ENCODE assay signal across 8 cellular contexts in genomic region chr12:49057888-49058287, GRCh38. TPM values are rescaled to one million over a fixed set of nuclear protein-coding genes. Genes with fewer than 3 reads are reported as not detected.
DNase-seq lines count a peak whose midpoint lies in the region; ATAC-seq and TF ChIP-seq lines count a peak whose summit lies in the region.

No MANE protein-coding gene starts in this region.

- H3K36me3 ChIP-seq in Caco-2 (ENCODE audit: control insufficient read depth, insufficient read depth, low read length), result peaks cover 12% of the 10 kb centered on the region
- H3K36me3 ChIP-seq in colonic mucosa, result peaks cover 10% of the 10 kb centered on the region

- H3K9ac ChIP-seq in colonic mucosa (ENCODE audit: low read depth in 2 of 2, low read length in 2 of 2), result peak overlapping the region; percentile 97 to 100

- CTCF ChIA-PET in Caco-2 (lab: Charles Lee), result interaction anchor here (0.9 to 1.2 kb wide), 2 partner anchors 12 to 13 kb away, joined by 3 read pairs; partner anchors contain the start of gene RHEBL1

- H3K9me3 ChIP-seq in Caco-2 (no peaks in the 10 kb centered on the region), colonic mucosa (no peaks in the 10 kb centered on the region)

- ATAC-seq in GM18909 (IDR thresholded peaks at IDR 0.05; ENCODE audit: poor library complexity, unreplicated experiment), result no peak

- H3K4me3 ChIP-seq in Caco-2 (ENCODE audit: low read depth, low read length), result peak overlapping the region; percentile 91
- H3K4me3 ChIP-seq in NB4 (ENCODE audit: low read depth, low read length), result peak overlapping the region; percentile 81
- H3K4me3 ChIP-seq in colonic mucosa, result peak overlapping the region; percentile 91

- H3K36me3 Mint-ChIP-seq in Caco-2 (ENCODE audit: insufficient read depth, unreplicated experiment), result peaks cover 42% of the 10 kb centered on the region
- peaks cover 27% of the 10 kb centered on the region for H3K36me3 Mint-ChIP-seq in nephron progenitor cell (ENCODE audit: low read depth)

- POLR2A ChIA-PET in Caco-2 (lab: Charles Lee), result interaction anchor here (1.1 kb wide), 1 partner anchor 73 kb away, joined by 3 read pairs; the partner anchor contains the start of gene TUBA1B

- H3K4me3 Mint-ChIP-seq in Caco-2 (ENCODE audit: unreplicated experiment) (peak overlapping the region; percentile 83), nephron progenitor cell (peak overlapping the region; percentile 96)

- peaks cover 16% of the 10 kb centered on the region for H3K4me1 Mint-ChIP-seq in Caco-2 (ENCODE audit: low read depth, unreplicated experiment)
- peaks cover 47% of the 10 kb centered on the region for H3K4me1 Mint-ChIP-seq in nephron progenitor cell

- TF ChIP-seq CTCF in Caco-2 (IDR thresholded peaks at IDR 0.05; ENCODE audit: insufficient read depth in 1 of 2, low read depth in 1 of 2, low read length in 1 of 2, severe bottlenecking in 1 of 2, unreplicated experiment in 1 of 2) (no peak), NB4 (IDR thresholded peaks at IDR 0.05; ENCODE audit: low read depth, low read length) (no peak), colonic mucosa (IDR thresholded peaks at IDR 0.05) (no peak), nephron progenitor cell (IDR thresholded peaks at IDR 0.05) (no peak)

- H3K27ac ChIP-seq in colonic mucosa, result peak overlapping the region; percentile 94

- H3K27me3 Mint-ChIP-seq in Caco-2 (ENCODE audit: insufficient read depth, unreplicated experiment), result no peaks in the 10 kb centered on the region
- H3K27me3 Mint-ChIP-seq in nephron progenitor cell (ENCODE audit: low read depth, poor library complexity), result no peaks in the 10 kb centered on the region

- BruUV-seq in Caco-2 (replicated peaks; lab: Mats Ljungman, UMichigan), result no TSS peak

- H3K27me3 ChIP-seq in Caco-2 (replicated peaks; ENCODE audit: control insufficient read depth, insufficient read depth, low read length) (no peaks in the 10 kb centered on the region), colonic mucosa (no peaks in the 10 kb centered on the region)

- H3K4me1 ChIP-seq in Caco-2, result peaks cover 17% of the 10 kb centered on the region
- H3K4me1 ChIP-seq in colonic mucosa, result peaks cover 22% of the 10 kb centered on the region

- DNase-seq in Caco-2, result no peak
- DNase-seq in NB4 (ENCODE audit: low read depth), result peak; percentile 47
- DNase-seq in colonic mucosa, result peak; percentile 42
- no peak for DNase-seq in nephron progenitor cell
- no peak for DNase-seq in islet precursor cell
- no peak for DNase-seq in NCI-H526 treated with DMSO at 0.1 percent for 48 hours (lab: John Stamatoyannopoulos, UW)
- DNase-seq in T1000 (lab: John Stamatoyannopoulos, UW), result no peak

- H3K27ac Mint-ChIP-seq in Caco-2 (ENCODE audit: unreplicated experiment), result peak overlapping the region; percentile 68
- peak overlapping the region; percentile 87 for H3K27ac Mint-ChIP-seq in nephron progenitor cell

- intact Hi-C loops in Caco-2 (cut with micrococcal nuclease; ENCODE audit: unreplicated experiment), result no loop called here
- intact Hi-C loops in colonic mucosa (cut with DNase I), result no loop called here

- TF ChIP-seq POLR2A in NB4 (IDR thresholded peaks at IDR 0.05; ENCODE audit: extremely low read depth, insufficient read length), result no peak

- H3K9me3 Mint-ChIP-seq in Caco-2 (ENCODE audit: unreplicated experiment) (no peaks in the 10 kb centered on the region), nephron progenitor cell (no peaks in the 10 kb centered on the region)

RNA-seq across cellular contexts. Expression of gene KMT2D, which starts 2.7 kb away (rescaled TPM):
- total RNA-seq in Caco-2 (2022), result 139 and 140 TPM in 2 replicates
- total RNA-seq in colonic mucosa, result 10 to 100 TPM; 50.2 to 87.5 TPM

RNA-seq across cellular contexts. Expression of gene RHEBL1, which starts 11.9 kb away (rescaled TPM):
- total RNA-seq in Caco-2 (2022) (2.5 and 2.6 TPM in 2 replicates), colonic mucosa (under 1 TPM; 0.27 to 0.32 TPM)

RNA-seq across cellular contexts. Expression of gene DHH, which starts 36.7 kb away (rescaled TPM):
- total RNA-seq in Caco-2 (2022), result 0.16 TPM in 1 of 2 replicates, not detected in the other
- total RNA-seq in colonic mucosa, result under 1 TPM; 0.29 to 0.52 TPM

RNA-seq across cellular contexts. Expression of gene PRKAG1, which starts 39.3 kb away (rescaled TPM):
- total RNA-seq in Caco-2 (2022) (60.3 and 61.4 TPM in 2 replicates), colonic mucosa (10 to 100 TPM; 49.5 to 54.8 TPM)

RNA-seq across cellular contexts. Expression of gene LMBR1L, which starts 52.8 kb away (rescaled TPM):
- total RNA-seq in Caco-2 (2022) (43.1 and 43.9 TPM in 2 replicates), colonic mucosa (10 to 100 TPM; 36.9 to 38.2 TPM)

Comparison
In these comparisons a context has a peak if more than half of its experiments do, and no peak if none do; other contexts are left out.
1. DNase-seq: peak in NB4 (single experiment) and colonic mucosa (single experiment); none in Caco-2 (0 of 2), nephron progenitor cell (single experiment), islet precursor cell (single experiment), NCI-H526 treated with DMSO at 0.1 percent for 48 hours (single experiment) and T1000 (single experiment).
2. Peak in every context shown above with its lines, with median percentiles within 50 percentile points of each other: H3K4me3 ChIP-seq.